In genomic region chr19:34118879-34119748, GRCh38 we compare ENCODE assay signal across 25 cellular contexts. TPM values are rescaled to one million over a fixed set of nuclear protein-coding genes. Genes with fewer than 3 reads are reported as not detected.
DNase-seq lines count a peak whose midpoint lies in the region; ATAC-seq, FAIRE-seq and TF ChIP-seq lines count a peak whose summit lies in the region.
"Had no signal": no experiment of that assay in that cellular context is flagged by ENCODE, and none has a peak within 500 bp of the region (broad histone marks: within the 10 kb centered on the region; RNA-seq: fewer than 3 reads in every experiment).

No MANE protein-coding gene starts in this region.

- no peak for TF ChIP-seq RAD21 in A549 (conservative IDR thresholded peaks at IDR 0.05 in 1 of 2, IDR thresholded peaks at IDR 0.05 in 1 of 2)

- no peaks in the 10 kb centered on the region for H3K9me3 Mint-ChIP-seq in activated CD4-positive, alpha-beta memory T cell treated with anti-CD3 and anti-CD28 coated beads for 36 hours
- H3K9me3 Mint-ChIP-seq in activated CD4-positive, alpha-beta memory T cell treated with anti-CD3 and anti-CD28 coated beads, Interleukin-2, amount 10 ng/mL, durations not matched to agents 7 days and 5 days, result no peaks in the 10 kb centered on the region

- POLR2A ChIA-PET in activated CD4-positive, alpha-beta memory T cell treated with anti-CD3 and anti-CD28 coated beads for 36 hours (lab: Charles Lee), result interaction anchor here (1.0 kb wide), 1 partner anchor 15 kb away, joined by 4 read pairs; no protein-coding TSS in a partner anchor
- POLR2A ChIA-PET in activated CD4-positive, alpha-beta memory T cell treated with anti-CD3 and anti-CD28 coated beads, Interleukin-2, amount 10 ng/mL, durations not matched to agents 7 days and 5 days (lab: Charles Lee), result no interaction called here
- POLR2A ChIA-PET in A549 (lab: Yijun Ruan, JAX), result no interaction called here

- TF ChIP-seq POLR2A in A549 (IDR thresholded peaks at IDR 0.05; ENCODE audit: low read length), result no peak
- TF ChIP-seq POLR2A in esophagus squamous epithelium (IDR thresholded peaks at IDR 0.05), result no peak

- 48% methylated on average over 8 of the region's 8 CpGs for WGBS in A549 (ENCODE audit: missing lambda C conversion rate)
- WGBS in esophagus squamous epithelium, 2 donors, result 51 to 60% methylated on average over 8 of the region's 8 CpGs

- peak; percentile 97 for FAIRE-seq in A549 (lab: Jason Lieb, UNC)
- FAIRE-seq: A204.1, small intestine had no signal

- no peaks in the 10 kb centered on the region for H3K36me3 ChIP-seq in esophagus squamous epithelium
- H3K36me3 ChIP-seq: SJCRH30, upper lobe of right lung had no signal

- no peaks in the 10 kb centered on the region for H3K36me3 Mint-ChIP-seq in activated CD4-positive, alpha-beta memory T cell treated with anti-CD3 and anti-CD28 coated beads for 36 hours
- H3K36me3 Mint-ChIP-seq in activated CD4-positive, alpha-beta memory T cell treated with anti-CD3 and anti-CD28 coated beads, Interleukin-2, amount 10 ng/mL, durations not matched to agents 7 days and 5 days (ENCODE audit: low read depth), result no peaks in the 10 kb centered on the region

- TF ChIP-seq CTCF in A549 (IDR thresholded peaks at IDR 0.05), result no peak
- no peak for TF ChIP-seq CTCF in esophagus squamous epithelium (IDR thresholded peaks at IDR 0.05)

- intact Hi-C loops in activated CD4-positive, alpha-beta memory T cell treated with anti-CD3 and anti-CD28 coated beads for 36 hours (cut with micrococcal nuclease), result no loop called here
- intact Hi-C loops in esophagus squamous epithelium (cut with DNase I), result no loop called here

- no peak overlapping the region for H3K27ac Mint-ChIP-seq in activated CD4-positive, alpha-beta memory T cell treated with anti-CD3 and anti-CD28 coated beads for 36 hours
- H3K27ac Mint-ChIP-seq in activated CD4-positive, alpha-beta memory T cell treated with anti-CD3 and anti-CD28 coated beads, Interleukin-2, amount 10 ng/mL, durations not matched to agents 7 days and 5 days, result no peak overlapping the region
- H3K27ac Mint-ChIP-seq: B cell, T-helper 17 cell had no signal

- H3K4me1 Mint-ChIP-seq in activated CD4-positive, alpha-beta memory T cell treated with anti-CD3 and anti-CD28 coated beads for 36 hours (ENCODE audit: low read depth), result peaks cover 13% of the 10 kb centered on the region
- H3K4me1 Mint-ChIP-seq in activated CD4-positive, alpha-beta memory T cell treated with anti-CD3 and anti-CD28 coated beads, Interleukin-2, amount 10 ng/mL, durations not matched to agents 7 days and 5 days, result peaks cover 7% of the 10 kb centered on the region
- H3K4me1 Mint-ChIP-seq: B cell, T-helper 17 cell had no signal

- peaks cover 0 to 33% (median 0%) of the 10 kb centered on the region in 4 donors for H3K27me3 ChIP-seq in esophagus squamous epithelium
- H3K27me3 ChIP-seq: SJCRH30 had no signal

- H3K4me2 ChIP-seq in A549, result no peak overlapping the region

- TF ChIP-seq EP300 in A549 (IDR thresholded peaks at IDR 0.05), result no peak

- no peak overlapping the region for H3K4me3 Mint-ChIP-seq in activated CD4-positive, alpha-beta memory T cell treated with anti-CD3 and anti-CD28 coated beads for 36 hours
- no peak overlapping the region for H3K4me3 Mint-ChIP-seq in activated CD4-positive, alpha-beta memory T cell treated with anti-CD3 and anti-CD28 coated beads, Interleukin-2, amount 10 ng/mL, durations not matched to agents 7 days and 5 days
- H3K4me3 Mint-ChIP-seq: B cell, T-helper 17 cell had no signal

- H3K27ac ChIP-seq in A549 (no peak overlapping the region), esophagus squamous epithelium (no peak overlapping the region)
- H3K27ac ChIP-seq: dorsolateral prefrontal cortex, SJCRH30, upper lobe of right lung had no signal

- CTCF ChIA-PET in activated CD4-positive, alpha-beta memory T cell treated with anti-CD3 and anti-CD28 coated beads for 36 hours (lab: Charles Lee), result interaction anchor here (0.7 to 7.2 kb wide), 4 partner anchors 8 to 341 kb away, joined by 3 to 81 read pairs (median 6); no protein-coding TSS in a partner anchor
- CTCF ChIA-PET in activated CD4-positive, alpha-beta memory T cell treated with anti-CD3 and anti-CD28 coated beads, Interleukin-2, amount 10 ng/mL, durations not matched to agents 7 days and 5 days (lab: Charles Lee), result interaction anchor here (0.6 to 1.7 kb wide), 4 partner anchors 23 to 142 kb away, joined by 3 to 8 read pairs (median 4); no protein-coding TSS in a partner anchor
- CTCF ChIA-PET in A549 (lab: Yijun Ruan, JAX), result interaction anchor here (0.6 to 10.5 kb wide), 16 partner anchors 13 to 748 kb away, joined by 3 to 113 read pairs (median 4); no protein-coding TSS in a partner anchor

- no peak overlapping the region for H3K4me3 ChIP-seq in A549
- no peak overlapping the region for H3K4me3 ChIP-seq in Jurkat, Clone E6-1 (ENCODE audit: low read length)
- H3K4me3 ChIP-seq in esophagus squamous epithelium, result no peak overlapping the region
- H3K4me3 ChIP-seq: dorsolateral prefrontal cortex, lung, SJCRH30, upper lobe of right lung had no signal

- H3K4me1 ChIP-seq in A549 (no peaks in the 10 kb centered on the region), esophagus squamous epithelium (no peaks in the 10 kb centered on the region)
- H3K4me1 ChIP-seq: SJCRH30, upper lobe of right lung had no signal

- H3K9me3 ChIP-seq in A549, result no peaks in the 10 kb centered on the region
- H3K9me3 ChIP-seq in esophagus squamous epithelium, result no peaks in the 10 kb centered on the region
- H3K9me3 ChIP-seq: SJCRH30, upper lobe of right lung had no signal

- peak; percentile 13 for DNase-seq in activated CD4-positive, alpha-beta memory T cell treated with anti-CD3 and anti-CD28 coated beads for 36 hours
- no peak for DNase-seq in activated CD4-positive, alpha-beta memory T cell treated with anti-CD3 and anti-CD28 coated beads, Interleukin-2, amount 10 ng/mL, durations not matched to agents 7 days and 5 days
- DNase-seq in A549 (ENCODE audit: low read depth in 1 of 2, low spot score in 1 of 2) (no peak), left kidney (ENCODE audit: low read depth, low spot score) (peak; percentile 96), amniotic stem cell (lab: John Stamatoyannopoulos, UW) (no peak), esophagus squamous epithelium (lab: John Stamatoyannopoulos, UW) (no peak), HPDE6-E6E7 (ENCODE audit: extremely low spot score) (no peak)
- peak; percentile 37 for DNase-seq in Jurkat, Clone E6-1 (ENCODE audit: low read depth, low spot score)
- DNase-seq: activated CD4-positive, alpha-beta T cell treated with anti-CD3 and anti-CD28 coated beads for 1 hour; cerebellar nuclear complex; dorsolateral prefrontal cortex; glutamatergic neuron; H7; Karpas-422; NCI-H187; NCI-H524 treated with DMSO at 0.1 percent for 48 hours; nucleus accumbens; small intestine; stimulated activated CD4-positive, alpha-beta T cell treated with anti-CD3 and anti-CD28 coated beads, Interleukin-2, amount 100 ng/mL, for 24 hours; T-helper 17 cell; upper lobe of right lung had no signal

- peaks cover 8% of the 10 kb centered on the region for H3K27me3 Mint-ChIP-seq in activated CD4-positive, alpha-beta memory T cell treated with anti-CD3 and anti-CD28 coated beads for 36 hours
- peaks cover 14% of the 10 kb centered on the region for H3K27me3 Mint-ChIP-seq in activated CD4-positive, alpha-beta memory T cell treated with anti-CD3 and anti-CD28 coated beads, Interleukin-2, amount 10 ng/mL, durations not matched to agents 7 days and 5 days

- ATAC-seq in A549, result no peak; a peak in 1 of 6 replicates
- ATAC-seq: T-helper 17 cell, upper lobe of right lung had no signal

TF ChIP-seq in A549, 52 proteins besides CTCF, POLR2A, EP300 and RAD21:
- no peak for TF ChIP-seq HMGXB4 (CRISPR knock-in tag; IDR thresholded peaks at IDR 0.05; ENCODE audit: borderline replicate concordance)
- no peak for TF ChIP-seq HOXB13 (CRISPR knock-in tag; IDR thresholded peaks at IDR 0.05; ENCODE audit: low read depth)
- TF ChIP-seq RARB (CRISPR knock-in tag; IDR thresholded peaks at IDR 0.05), result no peak
- TF ChIP-seq ESRRA (IDR thresholded peaks at IDR 0.05; ENCODE audit: borderline replicate concordance, low read length), result no peak
TF ChIP-seq in A549: peak in this region for 0.

RNA-seq across cellular contexts. Expression of gene LSM14A, which starts 53.2 kb away (rescaled TPM):
- total RNA-seq in activated CD4-positive, alpha-beta memory T cell treated with anti-CD3 and anti-CD28 coated beads for 36 hours, result 100 to 1,000 TPM in 1 of 2 experiments, 10 to 100 TPM in 1; 90.0 to 106 TPM
- 100 to 1,000 TPM; 120 to 129 TPM for total RNA-seq in activated CD4-positive, alpha-beta memory T cell treated with anti-CD3 and anti-CD28 coated beads, Interleukin-2, amount 10 ng/mL, durations not matched to agents 7 days and 5 days
- polyA plus RNA-seq in A549 (2011; rRNA removed) (264 and 278 TPM in 2 replicates), A549 (2017; fragmentation: RNase III; extraction: RNeasy Plus Mini Kit Qiagen cat#74134 plus additional on column Dnase treatment) (227 to 253 TPM (median 241 TPM) in 3 replicates)
- polyA plus RNA-seq in A549 (2012; cell fraction: cytosol; rRNA removed), result 272 and 304 TPM in 2 replicates
- 99.0 and 113 TPM in 2 replicates for polyA plus RNA-seq in A549 (2012; cell fraction: nucleus; rRNA removed)
- polyA minus RNA-seq in A549 (2011; rRNA and poly(A)+ RNA removed), result 269 and 305 TPM in 2 replicates
- polyA plus RNA-seq in Jurkat, Clone E6-1 (2012; ENCODE audit: insufficient read depth, insufficient read length), result 134 TPM
- 100 to 1,000 TPM in 1 of 4 donors, 10 to 100 TPM in 3; 51.5 to 110 (median 62.9) TPM for total RNA-seq in esophagus squamous epithelium

Comparison
In these comparisons a context has a peak if more than half of its experiments do, and no peak if none do; other contexts are left out.
1. DNase-seq: peak in activated CD4-positive, alpha-beta memory T cell treated with anti-CD3 and anti-CD28 coated beads for 36 hours (single experiment), Jurkat, Clone E6-1 (single experiment) and left kidney (single experiment); none in activated CD4-positive, alpha-beta memory T cell treated with anti-CD3 and anti-CD28 coated beads, Interleukin-2, amount 10 ng/mL, durations not matched to agents 7 days and 5 days (single experiment), A549 (0 of 2), amniotic stem cell (single experiment), esophagus squamous epithelium (single experiment) and HPDE6-E6E7 (single experiment).